23 cellular contexts compared by ENCODE assay signal in the genomic region with DNA sequence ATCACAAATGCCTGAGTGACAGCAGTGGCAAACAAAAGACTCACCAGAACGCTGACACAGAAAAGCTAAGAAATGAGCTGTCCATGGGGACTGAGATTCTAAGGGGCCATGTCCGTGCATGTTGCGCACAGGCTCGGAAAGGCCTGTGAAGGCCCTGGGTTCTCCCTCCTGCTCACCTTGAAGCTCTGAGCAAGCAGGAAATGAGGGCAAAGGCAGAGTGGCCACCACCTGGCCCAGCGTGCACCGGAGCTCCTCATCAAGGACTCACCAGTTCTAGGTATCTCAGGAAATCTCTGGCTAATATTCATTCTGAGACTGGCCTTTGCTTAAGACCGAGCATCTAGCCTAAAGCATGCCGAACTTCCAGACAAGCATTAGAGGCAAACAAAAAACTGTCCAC. TPM values are rescaled to one million over a fixed set of nuclear protein-coding genes. Genes with fewer than 3 reads are reported as not detected.
DNase-seq lines count a peak whose midpoint lies in the region; ATAC-seq and TF ChIP-seq lines count a peak whose summit lies in the region.
"Had no signal": no experiment of that assay in that cellular context is flagged by ENCODE, and none has a peak within 500 bp of the region (broad histone marks: within the 10 kb centered on the region; RNA-seq: fewer than 3 reads in every experiment).

No MANE protein-coding gene starts in this region.

- CTCF ChIA-PET in Calu3 (lab: Charles Lee) = interaction anchor here (0.6 kb wide), 1 partner anchor 458 kb away, joined by 8 read pairs; no protein-coding TSS in a partner anchor

- no peak overlapping the region for H2BK20ac ChIP-seq in H9 (ENCODE audit: low read depth, low read length, poor library complexity, severe bottlenecking)

- H3K4me1 Mint-ChIP-seq in H9 = peaks cover 7% of the 10 kb centered on the region in 2 experiments; a peak in 3 of 4 replicates
- H3K4me1 Mint-ChIP-seq in Calu3 (ENCODE audit: low read depth, unreplicated experiment) = peaks cover 9% of the 10 kb centered on the region
- peaks cover 4 to 7% of the 10 kb centered on the region in 2 donors for H3K4me1 Mint-ChIP-seq in stimulated activated naive B cell treated with anti-CD40 and anti-IgM and Interleukin-4, amounts not matched to agents 10 μg/mL and 1 μg/mL and 100 μg/mL, for 72 hours

- H3K18ac ChIP-seq in H9 (ENCODE audit: insufficient read length, low read depth, low read length) = no peak overlapping the region

- no peak overlapping the region for H2BK12ac ChIP-seq in H9 (ENCODE audit: insufficient read length, low read depth, low read length)

- DNase-seq in H9 = peak; percentile 19
- peak; percentile 21 for DNase-seq in astrocyte of the hippocampus (ENCODE audit: low read depth, low spot score)
- DNase-seq in mesenteric fat pad (ENCODE audit: low spot score) = peak; percentile 84
- no peak for DNase-seq in NK-92 treated with Interleukin-12 subunit alpha and Interleukin-12 subunit beta, amount 100 ng/mL, for 24 hours (lab: John Stamatoyannopoulos, UW)
- DNase-seq in Calu3 = no peak
- no peak for DNase-seq in stimulated activated naive B cell treated with anti-CD40 and anti-IgM and Interleukin-4, amounts not matched to agents 10 μg/mL and 1 μg/mL and 100 μg/mL, for 72 hours
- DNase-seq: CD8-positive, alpha-beta memory T cell; GM23248; HCEC 1CT; KBM-7; MG63; NCI-H1105 treated with DMSO at 0.1 percent for 48 hours; NCI-H146; NCI-H1930; NCI-H2107; NCI-H446; NCI-H524 treated with DMSO at 0.1 percent for 48 hours; NCI-H774; PC-9; Right ventricle myocardium superior had no signal

- H2BK120ac ChIP-seq in H9 (ENCODE audit: low read depth, low read length, poor library complexity, severe bottlenecking) = no peak overlapping the region

- no peak overlapping the region for H4K5ac ChIP-seq in H9 (ENCODE audit: insufficient read length, low read depth, low read length)

- H3K4me3 Mint-ChIP-seq in H9 (no peak overlapping the region), Calu3 (ENCODE audit: low read depth, unreplicated experiment) (no peak overlapping the region)
- no peak overlapping the region for H3K4me3 Mint-ChIP-seq in stimulated activated naive B cell treated with anti-CD40 and anti-IgM and Interleukin-4, amounts not matched to agents 10 μg/mL and 1 μg/mL and 100 μg/mL, for 72 hours
- H3K4me3 Mint-ChIP-seq: CD14-positive monocyte; CD8-positive, alpha-beta memory T cell had no signal

- H3K27me3 Mint-ChIP-seq in H9 (ENCODE audit: low read depth) = no peaks in the 10 kb centered on the region
- H3K27me3 Mint-ChIP-seq in Calu3 (ENCODE audit: unreplicated experiment) = no peaks in the 10 kb centered on the region
- no peaks in the 10 kb centered on the region for H3K27me3 Mint-ChIP-seq in stimulated activated naive B cell treated with anti-CD40 and anti-IgM and Interleukin-4, amounts not matched to agents 10 μg/mL and 1 μg/mL and 100 μg/mL, for 72 hours
- H3K27me3 Mint-ChIP-seq: CD8-positive, alpha-beta memory T cell had no signal

- no peaks in the 10 kb centered on the region for H3K9me3 ChIP-seq in H9 (ENCODE audit: control insufficient read depth, low read depth, low read length)
- H3K9me3 ChIP-seq in thymus (ENCODE audit: control insufficient read depth) = no peaks in the 10 kb centered on the region
- H3K9me3 ChIP-seq: MG63, SJSA1 had no signal

- BruUV-seq in Calu3 (replicated peaks; lab: Mats Ljungman, UMichigan) = no TSS peak

- H2BK5ac ChIP-seq in H9 (ENCODE audit: insufficient read length, low read length) = no peak overlapping the region

- no peak for ATAC-seq in stimulated activated naive B cell treated with anti-CD40 and anti-IgM and Interleukin-4, amounts not matched to agents 10 μg/mL and 1 μg/mL and 100 μg/mL, for 72 hours (replicated peaks)

- H3K79me2 ChIP-seq in H9 (ENCODE audit: insufficient read depth, low read length) = no peaks in the 10 kb centered on the region

- no peak overlapping the region for H3K56ac ChIP-seq in H9 (ENCODE audit: insufficient read length, low read depth, low read length)

- H3T11ph ChIP-seq in H9 (ENCODE audit: low read length) = no peak overlapping the region

- peaks cover 7% of the 10 kb centered on the region for H3K36me3 ChIP-seq in thymus (ENCODE audit: control insufficient read depth, insufficient read depth)

- H3K23me2 ChIP-seq in H9 (ENCODE audit: insufficient read length, low read depth, low read length, poor library complexity, severe bottlenecking) = no peaks in the 10 kb centered on the region

- H3K4me1 ChIP-seq in H9 (ENCODE audit: insufficient read depth, low read length) = no peaks in the 10 kb centered on the region
- H3K4me1 ChIP-seq in thymus (ENCODE audit: control insufficient read depth, insufficient read depth, low read length) = no peaks in the 10 kb centered on the region

- H3K27ac ChIP-seq in H9 (ENCODE audit: insufficient read length, low read depth, low read length) (no peak overlapping the region), thymus (ENCODE audit: low read depth) (peak overlapping the region; percentile 27)
- H3K27ac ChIP-seq: GM23248, PC-9, SJSA1 had no signal

- H3K14ac ChIP-seq in H9 (ENCODE audit: insufficient read depth, low read length) = no peak overlapping the region

- H4K8ac ChIP-seq in H9 (replicated peaks; ENCODE audit: insufficient read length, low read depth, low read length) = no peak overlapping the region

- H3K36me3 Mint-ChIP-seq in H9 (ENCODE audit: insufficient read depth in 1 of 3, low read depth in 3 of 3) (peaks cover 10 to 14% (median 12%) of the 10 kb centered on the region in 3 experiments; a peak in 6 of 7 replicates), Calu3 (ENCODE audit: insufficient read depth, unreplicated experiment) (peaks cover 7% of the 10 kb centered on the region)
- H3K36me3 Mint-ChIP-seq in stimulated activated naive B cell treated with anti-CD40 and anti-IgM and Interleukin-4, amounts not matched to agents 10 μg/mL and 1 μg/mL and 100 μg/mL, for 72 hours = peaks cover 29 to 67% of the 10 kb centered on the region in 2 donors

- no peak overlapping the region for H3K9ac ChIP-seq in H9 (ENCODE audit: extremely low read depth, insufficient read length, low read length)

- H3K23ac ChIP-seq in H9 (ENCODE audit: insufficient read length, low read depth, low read length) = no peak overlapping the region

- H4K91ac ChIP-seq in H9 (ENCODE audit: insufficient read length, low read depth, low read length) = no peak overlapping the region

- H3K4me3 ChIP-seq in thymus (ENCODE audit: low read length) = no peak overlapping the region
- H3K4me3 ChIP-seq: MG63, PC-9, SJSA1 had no signal

- H3K27ac Mint-ChIP-seq in H9 (no peak overlapping the region), Calu3 (ENCODE audit: unreplicated experiment) (no peak overlapping the region)
- H3K27ac Mint-ChIP-seq in stimulated activated naive B cell treated with anti-CD40 and anti-IgM and Interleukin-4, amounts not matched to agents 10 μg/mL and 1 μg/mL and 100 μg/mL, for 72 hours = no peak overlapping the region
- H3K27ac Mint-ChIP-seq: CD14-positive monocyte; CD8-positive, alpha-beta memory T cell had no signal

- no peaks in the 10 kb centered on the region for H3K79me1 ChIP-seq in H9 (ENCODE audit: insufficient read depth, low read depth, low read length, poor library complexity, severe bottlenecking)

- no peaks in the 10 kb centered on the region for H4K20me1 ChIP-seq in H9 (ENCODE audit: control insufficient read depth, insufficient read depth, insufficient read length)

- H2AK5ac ChIP-seq in H9 (ENCODE audit: insufficient read length, low read length) = no peak overlapping the region

- H2AFZ ChIP-seq in H9 (ENCODE audit: low read length) = no peak overlapping the region
- H2AFZ ChIP-seq: PC-9 had no signal

- H3K4me2 ChIP-seq in H9 (ENCODE audit: insufficient read depth, insufficient read length, low read length) = no peak overlapping the region
- H3K4me2 ChIP-seq: PC-9 had no signal

- no peak for TF ChIP-seq CTCF in H9 (conservative IDR thresholded peaks at IDR 0.05)
- TF ChIP-seq CTCF in Calu3 (IDR thresholded peaks at IDR 0.05; ENCODE audit: unreplicated experiment) = no peak

- intact Hi-C loops in Calu3 (cut with micrococcal nuclease; ENCODE audit: unreplicated experiment) = no loop called here

- no peaks in the 10 kb centered on the region for H3K27me3 ChIP-seq in H9 (ENCODE audit: insufficient read depth, low read length)
- no peaks in the 10 kb centered on the region for H3K27me3 ChIP-seq in thymus (ENCODE audit: control insufficient read depth, insufficient read depth)
- H3K27me3 ChIP-seq: MG63, SJSA1 had no signal

- no peak overlapping the region for H2BK15ac ChIP-seq in H9 (ENCODE audit: low read depth, low read length)

- no CpG with 5 or more reads among the region's 8 CpGs for WGBS in H9 (ENCODE audit: extremely low coverage, insufficient read length, low lambda C conversion rate)
- WGBS in thymus = 94% methylated on average over 8 of the region's 8 CpGs

- H3K9me3 Mint-ChIP-seq in H9 (peaks cover 0 to 2% of the 10 kb centered on the region in 2 experiments; a peak in 1 of 5 replicates), Calu3 (ENCODE audit: low read depth, unreplicated experiment) (no peaks in the 10 kb centered on the region)
- H3K9me3 Mint-ChIP-seq in stimulated activated naive B cell treated with anti-CD40 and anti-IgM and Interleukin-4, amounts not matched to agents 10 μg/mL and 1 μg/mL and 100 μg/mL, for 72 hours = peaks cover 0 to 2% of the 10 kb centered on the region in 2 donors
- H3K9me3 Mint-ChIP-seq: CD8-positive, alpha-beta memory T cell had no signal

- H3K4ac ChIP-seq in H9 (ENCODE audit: low read depth, low read length) = no peak overlapping the region

RNA-seq across cellular contexts. Expression of gene MAD1L1, which starts 52.7 kb away (rescaled TPM):
- 37.4 and 39.0 TPM in 2 replicates for total RNA-seq in H9 (2021)
- 32.2 TPM for total RNA-seq in mesenteric fat pad
- polyA plus RNA-seq in thymus = 93.3 TPM
- total RNA-seq in Calu3 (2022) = 85.2 and 86.0 TPM in 2 replicates

Comparison
In these comparisons a context has a peak if more than half of its experiments do, and no peak if none do; other contexts are left out.
1. DNase-seq: peak in H9 (single experiment), astrocyte of the hippocampus (single experiment) and mesenteric fat pad (single experiment); none in NK-92 treated with Interleukin-12 subunit alpha and Interleukin-12 subunit beta, amount 100 ng/mL, for 24 hours (single experiment), Calu3 (single experiment) and stimulated activated naive B cell treated with anti-CD40 and anti-IgM and Interleukin-4, amounts not matched to agents 10 μg/mL and 1 μg/mL and 100 μg/mL, for 72 hours (single experiment).